Comparison of ENCODE assay signal across 31 cellular contexts in the genomic region with DNA sequence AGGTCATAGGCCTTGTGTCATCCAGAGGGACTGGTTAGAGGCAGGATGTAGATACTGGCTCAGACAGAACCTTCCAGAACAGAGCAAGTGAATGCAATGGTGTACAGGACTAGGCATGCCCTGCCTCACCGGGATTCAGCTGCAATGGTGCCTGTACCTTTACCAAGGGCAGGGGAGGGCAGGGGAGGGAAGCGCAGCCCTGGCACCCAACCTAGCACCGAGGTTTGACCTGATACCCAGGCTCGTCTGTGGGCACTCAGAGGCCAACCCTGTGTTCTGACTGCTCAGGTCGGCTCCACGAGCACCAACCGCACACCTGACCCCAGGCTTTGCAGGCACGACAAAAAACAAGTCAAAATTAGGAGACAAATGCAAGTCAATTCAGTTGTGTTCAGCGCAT. TPM values are rescaled to one million over a fixed set of nuclear protein-coding genes. Genes with fewer than 3 reads are reported as not detected.
"Had no signal": no experiment of that assay in that cellular context is flagged by ENCODE, and none has a peak within 500 bp of the region (broad histone marks: within the 10 kb centered on the region; RNA-seq: fewer than 3 reads in every experiment).

No MANE protein-coding gene starts in this region.

- H3K4me1 ChIP-seq: adrenal gland, body of pancreas, gastroesophageal sphincter, neural progenitor cell, right lobe of liver, upper lobe of left lung had no signal

- FAIRE-seq: keratinocyte, TTC549 had no signal

- H3K4me3 ChIP-seq: adrenal gland, body of pancreas, cardiac muscle cell, coronary artery, gastroesophageal sphincter, hepatocyte, neural progenitor cell, right lobe of liver, upper lobe of left lung had no signal

- ATAC-seq: body of pancreas; effector memory CD8-positive, alpha-beta T cell; gastroesophageal sphincter; left cardiac atrium; naive thymus-derived CD4-positive, alpha-beta T cell; right lobe of liver; stimulated activated memory B cell treated with anti-CD40 and anti-IgM and Interleukin-4, amounts not matched to agents 10 μg/mL and 1 μg/mL and 100 μg/mL, for 72 hours; stimulated activated naive CD8-positive, alpha-beta T cell treated with anti-CD3 and anti-CD28 coated beads, Interleukin-15, amount 100 ng/mL, for 72 hours had no signal

- H3K27me3 ChIP-seq: body of pancreas, cardiac muscle cell, gastroesophageal sphincter, hepatocyte, neural progenitor cell, right lobe of liver, upper lobe of left lung had no signal

- DNase-seq: activated CD4-positive, alpha-beta T cell treated with anti-CD3 and anti-CD28 coated beads for 48 hours; activated CD4-positive, alpha-beta T cell treated with anti-CD3 and anti-CD28 coated beads, Interleukin-2, amount 50 U/mL, for 48 hours; activated CD8-positive, alpha-beta memory T cell treated with anti-CD3 and anti-CD28 coated beads for 24 hours; activated effector memory CD4-positive, alpha-beta T cell treated with Interleukin-2 at 50 U/mL for 16 hours; activated naive CD4-positive, alpha-beta T cell treated with anti-CD3 and anti-CD28 coated beads for 36 hours; activated naive CD8-positive, alpha-beta T cell treated with anti-CD3 and anti-CD28 coated beads for 36 hours; adrenal gland; body of pancreas; effector memory CD8-positive, alpha-beta T cell; erythroblast; left cardiac atrium; mammary epithelial cell; midbrain; naive thymus-derived CD4-positive, alpha-beta T cell; occipital lobe; right lobe of liver; stimulated activated CD4-positive, alpha-beta T cell treated with anti-CD3 and anti-CD28 coated beads, Interleukin-4, amount 100 ng/mL, for 4 hours; stimulated activated CD8-positive, alpha-beta memory T cell treated with anti-CD3 and anti-CD28 coated beads, Interleukin-4, amount 100 ng/mL, for 48 hours; stimulated activated naive CD8-positive, alpha-beta T cell treated with anti-CD3 and anti-CD28 coated beads, Interleukin-15, amount 100 ng/mL, for 72 hours; substantia nigra; upper lobe of left lung had no signal

- H3K36me3 ChIP-seq: adrenal gland, cardiac muscle cell, gastroesophageal sphincter, neural progenitor cell, right lobe of liver, upper lobe of left lung had no signal

- H3K27ac ChIP-seq: adrenal gland, body of pancreas, cardiac muscle cell, coronary artery, gastroesophageal sphincter, hepatocyte, neural progenitor cell, right lobe of liver, upper lobe of left lung, VCaP had no signal

- H3K9me3 ChIP-seq: adrenal gland, body of pancreas, right lobe of liver, upper lobe of left lung had no signal

RNA-seq across cellular contexts. Expression of a gene that starts 47.3 kb away (rescaled TPM):
- total RNA-seq: T-helper 1 cell treated with Interleukin-12 subunit alpha and Interleukin-12 subunit beta and Interleukin-4 antibody, amounts not matched to agents 30 ng/mL and 1 ng/mL, for 36 hours had no signal
- polyA plus RNA-seq: keratinocyte; naive thymus-derived CD4-positive, alpha-beta T cell had no signal
